1 cellular context compared by ENCODE assay signal in the genomic region with DNA sequence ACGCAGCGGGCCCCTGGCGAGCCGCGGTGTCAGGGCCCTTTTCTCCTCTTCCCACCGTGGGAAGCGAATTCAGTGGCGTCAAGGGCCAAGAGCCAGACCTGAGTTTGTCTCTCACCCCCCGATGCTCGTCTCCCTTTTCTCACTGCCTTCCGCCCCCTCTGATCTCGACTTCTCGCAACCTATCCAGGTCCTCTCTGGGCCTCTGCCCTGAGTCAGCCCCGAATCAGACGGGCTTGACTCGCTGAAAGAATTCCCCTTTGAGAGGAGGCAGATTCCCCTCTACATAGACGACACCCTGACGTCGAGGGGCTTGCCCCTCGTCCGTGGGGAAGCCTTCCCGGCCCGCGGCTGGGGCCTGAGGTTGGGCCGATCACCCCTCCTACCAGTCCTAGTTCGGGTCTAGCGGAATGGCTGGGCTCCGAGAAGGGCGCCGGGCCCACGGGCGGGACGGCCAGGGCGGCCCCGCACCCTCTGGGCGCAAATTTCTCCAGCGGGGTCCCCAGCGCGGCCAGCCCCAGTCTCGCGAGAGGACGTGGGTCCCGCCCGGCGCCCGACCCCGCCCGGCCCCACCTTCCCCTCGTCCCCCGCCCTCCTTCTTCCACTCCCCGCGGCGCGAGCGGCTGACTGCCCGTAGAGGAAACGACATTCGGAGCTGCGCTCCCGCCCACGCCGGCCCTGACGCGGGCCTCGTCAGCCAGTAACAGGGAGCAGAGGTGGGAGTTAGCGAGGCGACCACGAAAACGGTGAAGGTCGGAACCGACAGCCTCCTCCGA.
TF ChIP-seq lines count a peak whose summit lies in the region.

A gene with protein sequence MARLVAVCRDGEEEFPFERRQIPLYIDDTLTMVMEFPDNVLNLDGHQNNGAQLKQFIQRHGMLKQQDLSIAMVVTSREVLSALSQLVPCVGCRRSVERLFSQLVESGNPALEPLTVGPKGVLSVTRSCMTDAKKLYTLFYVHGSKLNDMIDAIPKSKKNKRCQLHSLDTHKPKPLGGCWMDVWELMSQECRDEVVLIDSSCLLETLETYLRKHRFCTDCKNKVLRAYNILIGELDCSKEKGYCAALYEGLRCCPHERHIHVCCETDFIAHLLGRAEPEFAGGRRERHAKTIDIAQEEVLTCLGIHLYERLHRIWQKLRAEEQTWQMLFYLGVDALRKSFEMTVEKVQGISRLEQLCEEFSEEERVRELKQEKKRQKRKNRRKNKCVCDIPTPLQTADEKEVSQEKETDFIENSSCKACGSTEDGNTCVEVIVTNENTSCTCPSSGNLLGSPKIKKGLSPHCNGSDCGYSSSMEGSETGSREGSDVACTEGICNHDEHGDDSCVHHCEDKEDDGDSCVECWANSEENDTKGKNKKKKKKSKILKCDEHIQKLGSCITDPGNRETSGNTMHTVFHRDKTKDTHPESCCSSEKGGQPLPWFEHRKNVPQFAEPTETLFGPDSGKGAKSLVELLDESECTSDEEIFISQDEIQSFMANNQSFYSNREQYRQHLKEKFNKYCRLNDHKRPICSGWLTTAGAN (plus strand): TSS at position 600 of the 773 bp plus-strand sequence. CDS start 806 bp downstream, outside the sequence.

TF ChIP-seq in K562, 482 proteins besides CTCF, POLR2A, EP300 and RAD21 (continued from another document):
- TF ChIP-seq, protein P1, sequence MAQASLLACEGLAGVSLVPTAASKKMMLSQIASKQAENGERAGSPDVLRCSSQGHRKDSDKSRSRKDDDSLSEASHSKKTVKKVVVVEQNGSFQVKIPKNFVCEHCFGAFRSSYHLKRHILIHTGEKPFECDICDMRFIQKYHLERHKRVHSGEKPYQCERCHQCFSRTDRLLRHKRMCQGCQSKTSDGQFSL (CRISPR knock-in tag; IDR thresholded peaks at IDR 0.05), result no peak
- TF ChIP-seq, protein P1 (tag; IDR thresholded peaks at IDR 0.05), result no peak
- TF ChIP-seq CREM (IDR thresholded peaks at IDR 0.05; ENCODE audit: low read depth) (peak; percentile 81), CREB3L1 (IDR thresholded peaks at IDR 0.05; ENCODE audit: borderline replicate concordance, low read depth) (0 out of 2 replicates have a peak, but pooled peaks have one; percentile 30), ZNF445 (CRISPR knock-in tag; IDR thresholded peaks at IDR 0.05; ENCODE audit: low read depth) (no peak), GTF2E2 (tag; IDR thresholded peaks at IDR 0.05) (peak; percentile 70; the same call in 1 of the 2 replicates), RBFOX2 (IDR thresholded peaks at IDR 0.05; ENCODE audit: low read depth, low read length) (peak; percentile 92), CHD2 (IDR thresholded peaks at IDR 0.05; ENCODE audit: low read depth, low read length) (peak; percentile 95), ZNF408 (CRISPR knock-in tag; IDR thresholded peaks at IDR 0.05; ENCODE audit: low read depth) (no peak), GATAD2A (IDR thresholded peaks at IDR 0.05) (0 out of 2 replicates have a peak, but pooled peaks have one; percentile 23), CHAMP1 (IDR thresholded peaks at IDR 0.05) (no peak), POLR2AphosphoS5 (IDR thresholded peaks at IDR 0.05; ENCODE audit: control insufficient read depth, insufficient read depth, low read depth, low read length) (peak; percentile 88), FOXJ3 (CRISPR knock-in tag; IDR thresholded peaks at IDR 0.05) (no peak), ZBTB9 (CRISPR knock-in tag; IDR thresholded peaks at IDR 0.05) (no peak), RFX1 (IDR thresholded peaks at IDR 0.05) (no peak)
